Comparison of ENCODE assay signal across 1 cellular context in genomic region chr17:44193326-44194084, GRCh38.
TF ChIP-seq lines count a peak whose summit lies in the region.

No MANE protein-coding gene starts in this region.

TF ChIP-seq in IMR-90, 13 proteins besides CTCF, POLR2A, EP300 and RAD21 (continued from another document):
- TF ChIP-seq MXI1 (IDR thresholded peaks at IDR 0.05; ENCODE audit: borderline replicate concordance, low read depth, low read length) (no peak), FOS (IDR thresholded peaks at IDR 0.05; ENCODE audit: low read depth, low read length) (no peak)
TF ChIP-seq in IMR-90: peak in this region for 0.
